32 cellular contexts compared by ENCODE assay signal in genomic region chr10:13637303-13637856, GRCh38. TPM values are rescaled to one million over a fixed set of nuclear protein-coding genes. Genes with fewer than 3 reads are reported as not detected.
DNase-seq lines count a peak whose midpoint lies in the region; ATAC-seq and TF ChIP-seq lines count a peak whose summit lies in the region.
"Had no signal": no experiment of that assay in that cellular context is flagged by ENCODE, and none has a peak within 500 bp of the region (broad histone marks: within the 10 kb centered on the region; RNA-seq: fewer than 3 reads in every experiment).

No MANE protein-coding gene starts in this region.

- DNase-seq in EL (peak; percentile 22), adipocyte (ENCODE audit: low read depth) (peak; percentile 18), kidney glomerular epithelial cell (lab: John Stamatoyannopoulos, UW) (peak; percentile 11), glutamatergic neuron (no peak), smooth muscle cell (lab: John Stamatoyannopoulos, UW; ENCODE audit: unreplicated experiment) (no peak), left lung (no peak)
- DNase-seq: activated naive CD4-positive, alpha-beta T cell treated with anti-CD3 and anti-CD28 coated beads, Interleukin-2, amount 10 ng/mL, durations not matched to agents 7 days and 5 days; anterior cingulate cortex; DMS79 treated with DMSO at 0.1 percent for 48 hours; foreskin keratinocyte; HFFc6; Karpas-422; left ventricle myocardium inferior; midbrain; natural killer cell; NCI-H187 treated with DMSO at 0.1 percent for 48 hours; NCI-H774; OCI-M1; ovary; stimulated activated CD4-positive, alpha-beta T cell treated with anti-CD3 and anti-CD28 coated beads, Interleukin-12 subunit alpha, Interleukin-12 subunit beta, amount 100 ng/mL, for 4 hours; stimulated activated CD4-positive, alpha-beta T cell treated with anti-CD3 and anti-CD28 coated beads, Interleukin-4, amount 100 ng/mL, for 4 hours; stimulated activated naive CD4-positive, alpha-beta T cell; T-helper 9 cell; testis; uterus had no signal

- H3K9me3 ChIP-seq in adipocyte (ENCODE audit: control insufficient read depth, low read length): peaks cover 5% of the 10 kb centered on the region
- no peaks in the 10 kb centered on the region for H3K9me3 ChIP-seq in smooth muscle cell (replicated peaks; ENCODE audit: low read depth)
- peaks cover 0 to 10% of the 10 kb centered on the region in 2 donors for H3K9me3 ChIP-seq in left lung
- H3K9me3 ChIP-seq: testis, uterus had no signal

- H3K4me1 ChIP-seq in adipocyte (ENCODE audit: control insufficient read depth, insufficient read depth, low read length) (peaks cover 34% of the 10 kb centered on the region), smooth muscle cell (ENCODE audit: low read depth) (peaks cover 5% of the 10 kb centered on the region), left lung (no peaks in the 10 kb centered on the region)
- H3K4me1 ChIP-seq: foreskin keratinocyte, testis had no signal

- H3K4me3 ChIP-seq in adipocyte (ENCODE audit: low read length) (no peak overlapping the region), smooth muscle cell (no peak overlapping the region), left lung (no peak overlapping the region)
- H3K4me3 ChIP-seq: left ventricle myocardium inferior, ovary, right atrium auricular region, testis, uterus had no signal

- H3K27me3 ChIP-seq in adipocyte (replicated peaks; ENCODE audit: control insufficient read depth, insufficient read depth, low read length) (no peaks in the 10 kb centered on the region), smooth muscle cell (ENCODE audit: low read depth) (no peaks in the 10 kb centered on the region), left lung (no peaks in the 10 kb centered on the region)
- H3K27me3 ChIP-seq: foreskin keratinocyte, ovary, right atrium auricular region, testis, uterus had no signal

- H3K4me3 Mint-ChIP-seq in glutamatergic neuron (ENCODE audit: unreplicated experiment): no peak overlapping the region
- H3K4me3 Mint-ChIP-seq: activated naive CD4-positive, alpha-beta T cell treated with anti-CD3 and anti-CD28 coated beads, Interleukin-2, amount 10 ng/mL, durations not matched to agents 7 days and 5 days; activated T-helper 1 cell treated with anti-CD3 and anti-CD28 coated beads, Interleukin-12 subunit alpha, Interleukin-12 subunit beta, Interleukin-2, Interleukin-4 antibody, amounts not matched to agents 30 ng/mL and 10 ng/mL and 1 ng/mL, durations not matched to agents 14 hours and 24 hours and 36 hours; central memory CD8-positive, alpha-beta T cell; HFFc6; natural killer cell; WTC11 had no signal

- H3K4me1 Mint-ChIP-seq in glutamatergic neuron (ENCODE audit: low read depth, unreplicated experiment): peaks cover 25% of the 10 kb centered on the region
- H3K4me1 Mint-ChIP-seq: activated naive CD4-positive, alpha-beta T cell treated with anti-CD3 and anti-CD28 coated beads, Interleukin-2, amount 10 ng/mL, durations not matched to agents 7 days and 5 days; central memory CD8-positive, alpha-beta T cell; WTC11 had no signal

- H3K9me3 Mint-ChIP-seq in glutamatergic neuron (ENCODE audit: unreplicated experiment): peaks cover 12% of the 10 kb centered on the region

- H3F3A ChIP-seq in smooth muscle cell (ENCODE audit: low read depth): no peaks in the 10 kb centered on the region

- TF ChIP-seq CTCF in glutamatergic neuron (IDR thresholded peaks at IDR 0.05; ENCODE audit: partially characterized antibody, unreplicated experiment) (no peak), smooth muscle cell (IDR thresholded peaks at IDR 0.05; ENCODE audit: borderline replicate concordance, insufficient read depth, poor library complexity, severe bottlenecking) (no peak), left lung (IDR thresholded peaks at IDR 0.05) (no peak)

- H3K79me2 ChIP-seq in smooth muscle cell (ENCODE audit: low read depth): no peaks in the 10 kb centered on the region

- peaks cover 24% of the 10 kb centered on the region for H3K36me3 Mint-ChIP-seq in glutamatergic neuron (ENCODE audit: unreplicated experiment)

- H4K20me1 ChIP-seq in smooth muscle cell (ENCODE audit: low read depth): no peaks in the 10 kb centered on the region

- intact Hi-C loops in left lung (cut with DNase I): no loop called here

- H3K9ac ChIP-seq in adipocyte (ENCODE audit: low read length): no peak overlapping the region
- no peak overlapping the region for H3K9ac ChIP-seq in smooth muscle cell (ENCODE audit: low read depth)

- H3K36me3 ChIP-seq in adipocyte (ENCODE audit: control insufficient read depth, insufficient read depth, low read length, severe bottlenecking) (peaks cover 23% of the 10 kb centered on the region), smooth muscle cell (ENCODE audit: low read depth) (peaks cover 5% of the 10 kb centered on the region), left lung (peaks cover 0 to 55% of the 10 kb centered on the region in 2 donors)
- H3K36me3 ChIP-seq: ovary, uterus had no signal

- no peak overlapping the region for H3K27ac ChIP-seq in smooth muscle cell (ENCODE audit: low read depth)
- no peak overlapping the region for H3K27ac ChIP-seq in left lung
- H3K27ac ChIP-seq: foreskin keratinocyte, left ventricle myocardium inferior, ovary, right atrium auricular region, testis, uterus had no signal

- H3K27ac Mint-ChIP-seq in glutamatergic neuron (ENCODE audit: unreplicated experiment): no peak overlapping the region
- H3K27ac Mint-ChIP-seq: activated naive CD4-positive, alpha-beta T cell treated with anti-CD3 and anti-CD28 coated beads, Interleukin-2, amount 10 ng/mL, durations not matched to agents 7 days and 5 days; activated T-helper 1 cell treated with anti-CD3 and anti-CD28 coated beads, Interleukin-12 subunit alpha, Interleukin-12 subunit beta, Interleukin-2, Interleukin-4 antibody, amounts not matched to agents 30 ng/mL and 10 ng/mL and 1 ng/mL, durations not matched to agents 14 hours and 24 hours and 36 hours; HFFc6; natural killer cell; WTC11 had no signal

- 100% methylated on average over 1 of the region's 1 CpG for WGBS in smooth muscle cell (ENCODE audit: low lambda C conversion rate)

- no peak overlapping the region for H3K4me2 ChIP-seq in smooth muscle cell

- H2AFZ ChIP-seq in smooth muscle cell (ENCODE audit: low read depth): no peak overlapping the region

- ATAC-seq in HG02870 (IDR thresholded peaks at IDR 0.05; ENCODE audit: unreplicated experiment) (peak; percentile 47), left lung (no peak), esophagus mucosa (no peak)
- ATAC-seq: foreskin keratinocyte, natural killer cell, Right ventricle myocardium inferior, WTC11 had no signal

- H3K27me3 Mint-ChIP-seq in glutamatergic neuron (ENCODE audit: unreplicated experiment): peaks cover 4% of the 10 kb centered on the region
- H3K27me3 Mint-ChIP-seq: activated naive CD4-positive, alpha-beta T cell treated with anti-CD3 and anti-CD28 coated beads, Interleukin-2, amount 10 ng/mL, durations not matched to agents 7 days and 5 days; central memory CD8-positive, alpha-beta T cell had no signal

RNA-seq across cellular contexts. Expression of gene PRPF18, which starts 50.6 kb away (rescaled TPM):
- total RNA-seq in glutamatergic neuron (ENCODE audit: unreplicated experiment) (24.7 TPM), smooth muscle cell (31.1 and 36.9 TPM in 2 replicates), left lung (10 to 100 TPM; 17.0 to 19.7 TPM), esophagus mucosa (12.3 TPM)
- polyA plus RNA-seq in smooth muscle cell: 21.6 and 22.4 TPM in 2 replicates

Comparison
In these comparisons a context has a peak if more than half of its experiments do, and no peak if none do; other contexts are left out.
1. DNase-seq: peak in EL (single experiment), adipocyte (single experiment) and kidney glomerular epithelial cell (single experiment); none in glutamatergic neuron (single experiment), smooth muscle cell (single experiment) and left lung (0 of 2).